8 cellular contexts compared by ENCODE assay signal in genomic region chr1:221439734-221440436, GRCh38.
DNase-seq lines count a peak whose midpoint lies in the region; ATAC-seq and TF ChIP-seq lines count a peak whose summit lies in the region.

No MANE protein-coding gene starts in this region.

- peaks cover 0 to 4% (median 0%) of the 10 kb centered on the region in 9 donors for H3K27me3 ChIP-seq in heart left ventricle
- no peaks in the 10 kb centered on the region for H3K27me3 ChIP-seq in right cardiac atrium (ENCODE audit: control insufficient read depth, insufficient read depth)

- no peak for TF ChIP-seq CTCF in heart left ventricle (IDR thresholded peaks at IDR 0.05)
- TF ChIP-seq CTCF in GM10248 (IDR thresholded peaks at IDR 0.05; ENCODE audit: control extremely low read depth, extremely low read depth, low read depth, missing control alignments) = no peak

- POLR2A ChIA-PET in GM10248 (lab: Yijun Ruan, JAX) = no interaction called here

- CTCF ChIA-PET in GM10248 (lab: Yijun Ruan, JAX) = interaction anchor here (0.8 kb wide), 1 partner anchor 9 kb away, joined by 3 read pairs; no protein-coding TSS in a partner anchor

- H3K27ac ChIP-seq in heart left ventricle (peak overlapping the region in 3 of 12 donors; percentile 15 to 72 (median 24)), right cardiac atrium (ENCODE audit: low read length) (no peak overlapping the region)

- DNase-seq in left ventricle myocardium superior (no peak), heart left ventricle (no peak), activated T-cell treated with anti-CD3 and anti-CD28 coated beads for 4 hours (peak; percentile 7), right cardiac atrium (no peak), NCI-H146 (lab: John Stamatoyannopoulos, UW) (no peak), globus pallidus (ENCODE audit: low spot score) (no peak), GM10248 (ENCODE audit: extremely low spot score) (no peak)
- DNase-seq in stimulated activated CD8-positive, alpha-beta memory T cell treated with anti-CD3 and anti-CD28 coated beads, Interleukin-15, amount 100 ng/mL, for 48 hours (ENCODE audit: low read depth in 2 of 2) = peak; percentile 16 to 32

- H3K4me3 ChIP-seq in heart left ventricle = no peak overlapping the region
- no peak overlapping the region for H3K4me3 ChIP-seq in right cardiac atrium (ENCODE audit: low read length)

- no peak for TF ChIP-seq POLR2A in heart left ventricle (IDR thresholded peaks at IDR 0.05)

- no peaks in the 10 kb centered on the region for H3K36me3 ChIP-seq in heart left ventricle

- WGBS in heart left ventricle, 4 donors = 47 to 52% (median 48%) methylated on average over 4 of the region's 4 CpGs
- 48% methylated on average over 4 of the region's 4 CpGs for WGBS in right cardiac atrium

- H3K4me1 ChIP-seq in heart left ventricle (peaks cover 0 to 22% (median 7%) of the 10 kb centered on the region in 12 donors), right cardiac atrium (ENCODE audit: control insufficient read depth, insufficient read depth, low read length) (no peaks in the 10 kb centered on the region)

- ATAC-seq in left ventricle myocardium superior = peak; percentile 20
- no peak for ATAC-seq in heart left ventricle
- ATAC-seq in right cardiac atrium = peak; percentile 41 to 65

- H3K9me3 ChIP-seq in heart left ventricle (no peaks in the 10 kb centered on the region), right cardiac atrium (ENCODE audit: control insufficient read depth, low read length) (no peaks in the 10 kb centered on the region)

- intact Hi-C loops in left ventricle myocardium superior (cut with micrococcal nuclease) (loop anchor here (5.0 to 10.0 kb wide), 2 partner anchors 568 to 635 kb away; no protein-coding TSS in a partner anchor), heart left ventricle (cut with DNase I) (loop anchor here (5.0 to 10.0 kb wide), 9 partner anchors 173 to 633 kb away; no protein-coding TSS in a partner anchor), right cardiac atrium (cut with DNase I) (loop anchor here (5.0 to 10.0 kb wide), 4 partner anchors 175 to 565 kb away; partner anchors contain the start of gene HLX (in 2 of the 4))

Comparison
In these comparisons a context has a peak if more than half of its experiments do, and no peak if none do; other contexts are left out.
1. ATAC-seq: peak in left ventricle myocardium superior (single experiment) and right cardiac atrium (2 of 2); none in heart left ventricle (0 of 4).
2. DNase-seq: peak in activated T-cell treated with anti-CD3 and anti-CD28 coated beads for 4 hours (single experiment) and stimulated activated CD8-positive, alpha-beta memory T cell treated with anti-CD3 and anti-CD28 coated beads, Interleukin-15, amount 100 ng/mL, for 48 hours (2 of 2); none in left ventricle myocardium superior (single experiment), heart left ventricle (0 of 5), right cardiac atrium (0 of 3), NCI-H146 (single experiment), globus pallidus (single experiment) and GM10248 (single experiment).